1 cellular context compared by ENCODE assay signal in genomic region chr19:17079710-17080440, GRCh38.
TF ChIP-seq lines count a peak whose summit lies in the region.

No MANE protein-coding gene starts in this region.

TF ChIP-seq in HCT116, 20 proteins besides CTCF, POLR2A, EP300 and RAD21:
- TF ChIP-seq REST (IDR thresholded peaks at IDR 0.05; ENCODE audit: low read depth) (no peak), MAX (IDR thresholded peaks at IDR 0.05) (0 out of 2 replicates have a peak, but pooled peaks have one; percentile 24), ELF1 (IDR thresholded peaks at IDR 0.05; ENCODE audit: borderline replicate concordance, low read depth) (no peak), SP1 (IDR thresholded peaks at IDR 0.05; ENCODE audit: low read depth) (no peak), FOSL1 (IDR thresholded peaks at IDR 0.05; ENCODE audit: low read depth) (no peak; the same call in 1 of the 2 replicates), ZBTB33 (IDR thresholded peaks at IDR 0.05; ENCODE audit: extremely low read depth, insufficient replicate concordance, low read length) (no peak), ATF3 (IDR thresholded peaks at IDR 0.05) (no peak)
TF ChIP-seq in HCT116: peak in this region for 1.
